1 cellular context compared by ENCODE assay signal in the genomic region with DNA sequence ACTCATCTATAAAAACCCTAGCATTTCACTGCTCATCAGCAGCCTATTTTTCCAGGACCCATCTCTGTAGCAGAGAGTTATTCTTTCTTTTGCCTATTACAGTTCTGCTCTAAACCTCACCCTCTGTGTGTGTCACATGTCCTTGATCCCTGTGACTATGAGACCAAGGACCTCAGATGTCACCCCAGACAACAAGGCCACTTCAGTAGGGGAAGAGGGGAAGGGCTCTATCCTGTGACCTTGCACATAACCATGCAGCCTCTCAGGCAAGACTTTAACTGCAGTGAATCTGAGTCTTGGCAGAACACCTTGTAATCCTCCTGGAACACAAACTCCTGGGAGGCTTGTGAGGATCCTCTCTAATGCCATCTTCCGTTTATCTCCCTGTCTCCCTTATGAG.
TF ChIP-seq lines count a peak whose summit lies in the region.

No MANE protein-coding gene starts in this region.

TF ChIP-seq in HepG2, 621 proteins besides CTCF, POLR2A, EP300 and RAD21 (continued from another document):
- TF ChIP-seq, protein P1, sequence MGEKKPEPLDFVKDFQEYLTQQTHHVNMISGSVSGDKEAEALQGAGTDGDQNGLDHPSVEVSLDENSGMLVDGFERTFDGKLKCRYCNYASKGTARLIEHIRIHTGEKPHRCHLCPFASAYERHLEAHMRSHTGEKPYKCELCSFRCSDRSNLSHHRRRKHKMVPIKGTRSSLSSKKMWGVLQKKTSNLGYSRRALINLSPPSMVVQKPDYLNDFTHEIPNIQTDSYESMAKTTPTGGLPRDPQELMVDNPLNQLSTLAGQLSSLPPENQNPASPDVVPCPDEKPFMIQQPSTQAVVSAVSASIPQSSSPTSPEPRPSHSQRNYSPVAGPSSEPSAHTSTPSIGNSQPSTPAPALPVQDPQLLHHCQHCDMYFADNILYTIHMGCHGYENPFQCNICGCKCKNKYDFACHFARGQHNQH (CRISPR knock-in tag; IDR thresholded peaks at IDR 0.05), result 0 out of 2 replicates have a peak, but pooled peaks have one; percentile 24
- TF ChIP-seq, protein P2, sequence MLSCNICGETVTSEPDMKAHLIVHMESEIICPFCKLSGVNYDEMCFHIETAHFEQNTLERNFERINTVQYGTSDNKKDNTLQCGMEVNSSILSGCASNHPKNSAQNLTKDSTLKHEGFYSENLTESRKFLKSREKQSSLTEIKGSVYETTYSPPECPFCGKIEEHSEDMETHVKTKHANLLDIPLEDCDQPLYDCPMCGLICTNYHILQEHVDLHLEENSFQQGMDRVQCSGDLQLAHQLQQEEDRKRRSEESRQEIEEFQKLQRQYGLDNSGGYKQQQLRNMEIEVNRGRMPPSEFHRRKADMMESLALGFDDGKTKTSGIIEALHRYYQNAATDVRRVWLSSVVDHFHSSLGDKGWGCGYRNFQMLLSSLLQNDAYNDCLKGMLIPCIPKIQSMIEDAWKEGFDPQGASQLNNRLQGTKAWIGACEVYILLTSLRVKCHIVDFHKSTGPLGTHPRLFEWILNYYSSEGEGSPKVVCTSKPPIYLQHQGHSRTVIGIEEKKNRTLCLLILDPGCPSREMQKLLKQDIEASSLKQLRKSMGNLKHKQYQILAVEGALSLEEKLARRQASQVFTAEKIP (CRISPR knock-in tag; IDR thresholded peaks at IDR 0.05; ENCODE audit: borderline replicate concordance), result no peak
- no peak for TF ChIP-seq THYN1 (CRISPR knock-in tag; IDR thresholded peaks at IDR 0.05; ENCODE audit: borderline replicate concordance, low read depth)
